ENCODE assay signal across 19 cellular contexts in the genomic region with DNA sequence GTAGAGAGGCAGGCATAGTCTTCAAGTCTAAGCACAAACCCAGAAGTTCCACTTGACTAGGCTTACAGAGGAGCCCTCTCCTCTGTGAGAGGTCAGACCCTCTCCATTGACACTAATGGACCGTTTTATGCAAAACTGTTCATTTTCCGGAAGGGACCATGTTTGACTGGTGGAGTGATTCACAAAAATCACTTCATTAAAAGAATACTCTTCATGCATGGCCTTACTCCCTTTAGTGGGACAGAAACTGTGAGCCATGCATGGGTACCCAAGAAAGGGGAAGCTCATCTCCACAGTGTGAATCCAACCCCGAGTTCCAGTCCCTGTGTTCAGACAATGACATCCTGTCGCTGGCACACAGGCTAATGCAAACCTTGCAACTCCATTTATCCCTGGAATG.
DNase-seq lines count a peak whose midpoint lies in the region; ATAC-seq and TF ChIP-seq lines count a peak whose summit lies in the region.
"Had no signal": no experiment of that assay in that cellular context is flagged by ENCODE, and none has a peak within 500 bp of the region (broad histone marks: within the 10 kb centered on the region; RNA-seq: fewer than 3 reads in every experiment).

No MANE protein-coding gene starts in this region.

- H3K9me3 ChIP-seq in BLaER1 treated with 17β-estradiol and CSF1 and Interleukin-3, amounts not matched to agents 10 nM and 100 nM (replicated peaks in 1 of 11) = peaks cover 0 to 12% (median 7%) of the 10 kb centered on the region in 11 experiments; a peak in 4 of 22 replicates
- no peaks in the 10 kb centered on the region for H3K9me3 ChIP-seq in body of pancreas
- no peaks in the 10 kb centered on the region for H3K9me3 ChIP-seq in prostate gland
- H3K9me3 ChIP-seq: left lung, SK-N-SH, uterus had no signal

- peaks cover 7% of the 10 kb centered on the region for H3K27me3 Mint-ChIP-seq in IgD-negative memory B cell

- H3K4me1 ChIP-seq in BLaER1 treated with 17β-estradiol and CSF1 and Interleukin-3, amounts not matched to agents 10 nM and 100 nM = peaks cover 20 to 50% (median 42%) of the 10 kb centered on the region in 10 experiments
- no peaks in the 10 kb centered on the region for H3K4me1 ChIP-seq in body of pancreas
- H3K4me1 ChIP-seq in prostate gland (replicated peaks) = no peaks in the 10 kb centered on the region
- H3K4me1 ChIP-seq: left lung, uterus had no signal

- H3K27me3 ChIP-seq in BLaER1 treated with 17β-estradiol and CSF1 and Interleukin-3, amounts not matched to agents 10 nM and 100 nM = no peaks in the 10 kb centered on the region
- H3K27me3 ChIP-seq in body of pancreas = no peaks in the 10 kb centered on the region
- no peaks in the 10 kb centered on the region for H3K27me3 ChIP-seq in prostate gland (replicated peaks; ENCODE audit: insufficient read depth)
- H3K27me3 ChIP-seq: left lung, uterus had no signal

- no peaks in the 10 kb centered on the region for H4K20me1 ChIP-seq in BLaER1 treated with 17β-estradiol and CSF1 and Interleukin-3, amounts not matched to agents 10 nM and 100 nM

- H3K9me3 Mint-ChIP-seq in IgD-negative memory B cell = no peaks in the 10 kb centered on the region
- H3K9me3 Mint-ChIP-seq: natural killer cell treated with Interleukin-12 subunit alpha and Interleukin-12 subunit beta and Interleukin-15 and Interleukin-18, amount 100 ng/mL, for 72 hours; stimulated activated effector memory CD8-positive, alpha-beta T cell treated with anti-CD3 and anti-CD28 coated beads, Interleukin-12 subunit alpha, Interleukin-12 subunit beta, amount 100 ng/mL, for 72 hours had no signal

- H3K36me3 Mint-ChIP-seq in IgD-negative memory B cell = no peaks in the 10 kb centered on the region
- H3K36me3 Mint-ChIP-seq: natural killer cell treated with Interleukin-12 subunit alpha and Interleukin-12 subunit beta and Interleukin-15 and Interleukin-18, amount 100 ng/mL, for 72 hours; stimulated activated effector memory CD8-positive, alpha-beta T cell treated with anti-CD3 and anti-CD28 coated beads, Interleukin-12 subunit alpha, Interleukin-12 subunit beta, amount 100 ng/mL, for 72 hours had no signal

- H3K4me2 ChIP-seq in BLaER1 treated with 17β-estradiol and CSF1 and Interleukin-3, amounts not matched to agents 10 nM and 100 nM = peak overlapping the region; percentile 35 to 88 (median 76)
- H3K4me2 ChIP-seq: SK-N-SH had no signal

- intact Hi-C loops in body of pancreas (cut with DNase I) (no loop called here), prostate gland (cut with DNase I) (no loop called here)

- peaks cover 24 to 29% (median 28%) of the 10 kb centered on the region in 3 donors for H3K4me1 Mint-ChIP-seq in IgD-negative memory B cell

- H3K27ac Mint-ChIP-seq in IgD-negative memory B cell = peak overlapping the region in 2 of 3 donors; percentile 5 to 40
- H3K27ac Mint-ChIP-seq: natural killer cell treated with Interleukin-12 subunit alpha and Interleukin-12 subunit beta and Interleukin-15 and Interleukin-18, amount 100 ng/mL, for 72 hours; stimulated activated effector memory CD8-positive, alpha-beta T cell treated with anti-CD3 and anti-CD28 coated beads, Interleukin-12 subunit alpha, Interleukin-12 subunit beta, amount 100 ng/mL, for 72 hours had no signal

- peak overlapping the region in 4 of 11 experiments; percentile 45 to 70 (median 62); a peak in 8 of 22 replicates for H3K27ac ChIP-seq in BLaER1 treated with 17β-estradiol and CSF1 and Interleukin-3, amounts not matched to agents 10 nM and 100 nM
- H3K27ac ChIP-seq in body of pancreas (no peak overlapping the region), prostate gland (no peak overlapping the region)
- H3K27ac ChIP-seq: left lung, uterus had no signal

- H3K9ac ChIP-seq in BLaER1 treated with 17β-estradiol and CSF1 and Interleukin-3, amounts not matched to agents 10 nM and 100 nM = peak overlapping the region in 1 of 11 experiments; percentile 28; a peak in 3 of 22 replicates
- H3K9ac ChIP-seq: SK-N-SH had no signal

- DNase-seq in body of pancreas = no peak
- no peak for DNase-seq in activated CD8-positive, alpha-beta memory T cell treated with anti-CD3 and anti-CD28 coated beads, Interleukin-2, amount 50 U/mL, for 4 hours
- no peak for DNase-seq in prostate gland (ENCODE audit: low spot score)
- DNase-seq: ACHN, activated T-cell treated with anti-CD3 and anti-CD28 coated beads for 4 hours, erythroblast, left lung, NCI-H2029 treated with DMSO at 0.1 percent for 48 hours, retina, SK-N-SH, uterus had no signal

- H3K4me3 Mint-ChIP-seq in IgD-negative memory B cell = peak overlapping the region in 3 of 4 donors; percentile 59 to 84 (median 82)
- H3K4me3 Mint-ChIP-seq: natural killer cell treated with Interleukin-12 subunit alpha and Interleukin-12 subunit beta and Interleukin-15 and Interleukin-18, amount 100 ng/mL, for 72 hours; stimulated activated effector memory CD8-positive, alpha-beta T cell treated with anti-CD3 and anti-CD28 coated beads, Interleukin-12 subunit alpha, Interleukin-12 subunit beta, amount 100 ng/mL, for 72 hours had no signal

- no peaks in the 10 kb centered on the region for H3K36me3 ChIP-seq in BLaER1 treated with 17β-estradiol and CSF1 and Interleukin-3, amounts not matched to agents 10 nM and 100 nM
- H3K36me3 ChIP-seq in body of pancreas (replicated peaks in 1 of 2; ENCODE audit: insufficient read depth in 1 of 2, low read depth in 2 of 2) = no peaks in the 10 kb centered on the region
- H3K36me3 ChIP-seq in prostate gland = no peaks in the 10 kb centered on the region
- H3K36me3 ChIP-seq: left lung, uterus had no signal

- no peak for TF ChIP-seq POLR2A in body of pancreas (IDR thresholded peaks at IDR 0.05)
- no peak for TF ChIP-seq POLR2A in prostate gland (IDR thresholded peaks at IDR 0.05)

- TF ChIP-seq CTCF in body of pancreas (IDR thresholded peaks at IDR 0.05) = no peak
- TF ChIP-seq CTCF in prostate gland (IDR thresholded peaks at IDR 0.05) = no peak

- peak; percentile 80 for ATAC-seq in GM19351 (IDR thresholded peaks at IDR 0.05; ENCODE audit: unreplicated experiment)
- peak; percentile 58 for ATAC-seq in HG02852 (IDR thresholded peaks at IDR 0.05; ENCODE audit: unreplicated experiment)
- no peak for ATAC-seq in HG02642 (IDR thresholded peaks at IDR 0.05; ENCODE audit: poor library complexity, unreplicated experiment)
- no peak for ATAC-seq in body of pancreas
- ATAC-seq: K562; left lung; natural killer cell treated with Interleukin-12 subunit alpha and Interleukin-12 subunit beta and Interleukin-15 and Interleukin-18, amount 100 ng/mL, for 72 hours; stimulated activated effector memory CD8-positive, alpha-beta T cell treated with anti-CD3 and anti-CD28 coated beads, Interleukin-12 subunit alpha, Interleukin-12 subunit beta, amount 100 ng/mL, for 72 hours had no signal

- 80% methylated on average over 4 of the region's 4 CpGs for WGBS in body of pancreas, 2 donors
- WGBS in prostate gland = 87% methylated on average over 4 of the region's 4 CpGs

- peak overlapping the region in 3 of 10 experiments; percentile 6 to 22 (median 9); a peak in 3 of 20 replicates for H3K4me3 ChIP-seq in BLaER1 treated with 17β-estradiol and CSF1 and Interleukin-3, amounts not matched to agents 10 nM and 100 nM
- H3K4me3 ChIP-seq in body of pancreas (no peak overlapping the region), prostate gland (no peak overlapping the region)
- H3K4me3 ChIP-seq: K562, left lung, uterus had no signal

Comparison
In these comparisons a context has a peak if more than half of its experiments do, and no peak if none do; other contexts are left out.
1. ATAC-seq: peak in GM19351 (single experiment) and HG02852 (single experiment); none in HG02642 (single experiment) and body of pancreas (single experiment).